In the genomic region with DNA sequence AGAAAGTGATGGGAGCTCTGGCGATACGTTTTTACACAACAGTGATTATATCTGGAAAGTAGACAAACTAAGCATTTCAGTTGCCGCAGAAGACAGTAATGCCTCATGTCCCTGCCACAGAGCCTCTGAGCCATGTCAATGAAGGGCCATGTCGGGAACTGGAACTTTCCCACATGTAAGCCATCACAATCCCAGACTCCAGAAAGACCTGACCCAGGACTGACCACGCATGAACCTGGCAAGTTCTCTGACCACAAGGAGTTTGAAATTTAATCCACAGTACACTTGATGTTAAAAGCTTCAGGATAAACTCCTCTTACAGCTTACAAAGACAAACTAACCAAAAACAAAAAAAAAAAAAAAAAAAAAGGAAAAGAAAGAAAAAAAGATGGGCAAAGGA, we compare ENCODE assay signal across 25 cellular contexts.
"Had no signal": no experiment of that assay in that cellular context is flagged by ENCODE, and none has a peak within 500 bp of the region (broad histone marks: within the 10 kb centered on the region; RNA-seq: fewer than 3 reads in every experiment).

No MANE protein-coding gene starts in this region.

- H3K9me3 Mint-ChIP-seq: dendritic cell treated with granulocyte-macrophage colony-stimulating factor and Interleukin-4, amounts not matched to agents 40 ng/mL and 50 ng/mL, for 4 days; endodermal cell; mesothelial cell of epicardium had no signal

- H3K36me3 Mint-ChIP-seq: mesothelial cell of epicardium had no signal

- H3K4me3 Mint-ChIP-seq: dendritic cell treated with granulocyte-macrophage colony-stimulating factor and Interleukin-4, amounts not matched to agents 40 ng/mL and 50 ng/mL, for 4 days; effector memory CD8-positive, alpha-beta T cell; endodermal cell; mesothelial cell of epicardium had no signal

- DNase-seq: colonic mucosa; cortex of kidney; effector CD8-positive, alpha-beta T cell; effector memory CD8-positive, alpha-beta T cell; endodermal cell; erythroblast; esophagus squamous epithelium; foreskin fibroblast; foreskin melanocyte; gastrocnemius medialis; glutamatergic neuron; head of caudate nucleus; heart right ventricle; hippocampal formation; left cardiac atrium; left lung; left ventricle myocardium superior; lower lobe of right lung; mesenchymal stem cell; mucosa of descending colon had no signal

- H3K27ac Mint-ChIP-seq: dendritic cell treated with granulocyte-macrophage colony-stimulating factor and Interleukin-4, amounts not matched to agents 40 ng/mL and 50 ng/mL, for 4 days; effector memory CD8-positive, alpha-beta T cell; endodermal cell; mesothelial cell of epicardium had no signal

- H3K4me1 Mint-ChIP-seq: endodermal cell had no signal

- FAIRE-seq: endometrium, islet of Langerhans, keratinocyte had no signal

- H3K27me3 Mint-ChIP-seq: dendritic cell treated with granulocyte-macrophage colony-stimulating factor and Interleukin-4, amounts not matched to agents 40 ng/mL and 50 ng/mL, for 4 days; effector memory CD8-positive, alpha-beta T cell had no signal
